ENCODE assay signal across 8 cellular contexts in genomic region chr15:80173022-80173759, GRCh38. TPM values are rescaled to one million over a fixed set of nuclear protein-coding genes. Genes with fewer than 3 reads are reported as not detected.
DNase-seq lines count a peak whose midpoint lies in the region; FAIRE-seq and TF ChIP-seq lines count a peak whose summit lies in the region.

No MANE protein-coding gene starts in this region.

- no peaks in the 10 kb centered on the region for H3K9me3 Mint-ChIP-seq in nephron

- BruUV-seq in endothelial cell of umbilical vein (replicated peaks; lab: Mats Ljungman, UMichigan): no TSS peak

- no peak for TF ChIP-seq POLR2A in endothelial cell of umbilical vein (IDR thresholded peaks at IDR 0.05; ENCODE audit: low read depth, low read length)
- no peak for TF ChIP-seq POLR2A in stomach (IDR thresholded peaks at IDR 0.05)

- no peaks in the 10 kb centered on the region for H3K9me3 ChIP-seq in endothelial cell of umbilical vein (replicated peaks; ENCODE audit: control insufficient read depth, insufficient read depth, low read length)
- H3K9me3 ChIP-seq in stomach: no peaks in the 10 kb centered on the region

- dilution Hi-C loops in endothelial cell of umbilical vein (cut with MboI; ENCODE audit: extremely low pct_ligation_motif_present, low sequenced_read_pairs): no loop called here

- intact Hi-C loops in endothelial cell of umbilical vein (cut with micrococcal nuclease) (loop anchor here (1.0 to 10.0 kb wide), 9 partner anchors 22 to 788 kb away; partner anchors contain the start of genes MTHFS and ZFAND6), stomach (cut with DNase I; ENCODE audit: low total_unique reads) (no loop called here)

- peak; percentile 89 for FAIRE-seq in endothelial cell of umbilical vein (lab: Jason Lieb, UNC)

- H3K36me3 ChIP-seq in endothelial cell of umbilical vein (ENCODE audit: control insufficient read depth in 2 of 2, extremely low read depth in 1 of 2, insufficient read depth in 2 of 2, low read length in 2 of 2): no peaks in the 10 kb centered on the region
- H3K36me3 ChIP-seq in stomach: peaks cover 0 to 76% (median 30%) of the 10 kb centered on the region in 4 donors

- H3K27me3 ChIP-seq in endothelial cell of umbilical vein (ENCODE audit: control insufficient read depth in 2 of 2, insufficient read depth in 2 of 2, low read length in 2 of 2) (no peaks in the 10 kb centered on the region), stomach (no peaks in the 10 kb centered on the region)

- H3K4me1 Mint-ChIP-seq in nephron: no peaks in the 10 kb centered on the region

- no peaks in the 10 kb centered on the region for H3K79me2 ChIP-seq in endothelial cell of umbilical vein (ENCODE audit: control insufficient read depth, insufficient read depth, low read length)

- H2AFZ ChIP-seq in endothelial cell of umbilical vein (ENCODE audit: low read depth, low read length): no peak overlapping the region

- H3K9me1 ChIP-seq in endothelial cell of umbilical vein (replicated peaks; ENCODE audit: control insufficient read depth, extremely low read depth, insufficient read depth, low read length): no peaks in the 10 kb centered on the region

- no peaks in the 10 kb centered on the region for H4K20me1 ChIP-seq in endothelial cell of umbilical vein (replicated peaks; ENCODE audit: control insufficient read depth, extremely low read depth, insufficient read depth, low read length)

- H3K4me1 ChIP-seq in endothelial cell of umbilical vein (ENCODE audit: control insufficient read depth, extremely low read depth, insufficient read depth, low read length) (peaks cover 3% of the 10 kb centered on the region), stomach (peaks cover 0 to 21% (median 10%) of the 10 kb centered on the region in 4 donors)

- peaks cover 68% of the 10 kb centered on the region for H3K36me3 Mint-ChIP-seq in nephron (ENCODE audit: low read depth)

- no peak overlapping the region for H3K27ac Mint-ChIP-seq in nephron

- H3K9ac ChIP-seq in endothelial cell of umbilical vein (replicated peaks; ENCODE audit: extremely low read depth, insufficient read depth, low read length): no peak overlapping the region

- CTCF ChIA-PET in HEK293T (lab: Yijun Ruan, JAX) (interaction anchor here (0.7 to 1.6 kb wide), 5 partner anchors 13 to 166 kb away, joined by 3 to 4 read pairs (median 3); no protein-coding TSS in a partner anchor), endothelial cell of umbilical vein (lab: Charles Lee) (interaction anchor here (0.6 to 4.8 kb wide), 33 partner anchors 8 to 840 kb away, joined by 3 to 31 read pairs (median 5); partner anchors contain the start of genes FAH and ZFAND6)

- H3K27ac ChIP-seq in endothelial cell of umbilical vein (ENCODE audit: insufficient read depth, low read depth, low read length) (no peak overlapping the region), stomach (peak overlapping the region in 1 of 5 donors; percentile 49)

- H3K27me3 Mint-ChIP-seq in nephron (ENCODE audit: low read depth): no peaks in the 10 kb centered on the region

- no peak overlapping the region for H3K4me3 Mint-ChIP-seq in nephron

- peak; percentile 62 for DNase-seq in GM03348 (ENCODE audit: low spot score)
- peak; percentile 81 for DNase-seq in HEK293T (ENCODE audit: extremely low spot score)
- DNase-seq in NCI-H2227 (lab: John Stamatoyannopoulos, UW; ENCODE audit: unreplicated experiment): peak; percentile 69
- peak; percentile 31 to 42 for DNase-seq in activated CD8-positive, alpha-beta memory T cell treated with anti-CD3 and anti-CD28 coated beads for 4 hours (ENCODE audit: low read depth in 2 of 2)
- DNase-seq in endothelial cell of umbilical vein (ENCODE audit: low read depth, low spot score): peak; percentile 58
- DNase-seq in stomach: peak; percentile 85
- DNase-seq in pons (ENCODE audit: low spot score): no peak

- TF ChIP-seq EP300 in stomach (IDR thresholded peaks at IDR 0.05): no peak

- 62 to 70% (median 64%) methylated on average over 8 to 10 of the region's 10 CpGs for WGBS in stomach, 5 donors

- H3K4me2 ChIP-seq in endothelial cell of umbilical vein (ENCODE audit: insufficient read depth, low read length): no peak overlapping the region

- POLR2A ChIA-PET in HEK293T (lab: Yijun Ruan, JAX): interaction anchor here (1.5 kb wide), 1 partner anchor 101 kb away, joined by 3 read pairs; no protein-coding TSS in a partner anchor
- POLR2A ChIA-PET in endothelial cell of umbilical vein (lab: Charles Lee): interaction anchor here (1.1 kb wide), 1 partner anchor 99 kb away, joined by 3 read pairs; no protein-coding TSS in a partner anchor

- TF ChIP-seq CTCF in endothelial cell of umbilical vein (IDR thresholded peaks at IDR 0.05; ENCODE audit: extremely low read depth in 1 of 2, insufficient read depth in 1 of 2, low read depth in 1 of 2, low read length in 2 of 2) (peak; percentile 75 to 82), nephron (IDR thresholded peaks at IDR 0.05; ENCODE audit: unreplicated experiment in 3 of 3) (peak; percentile 56 to 62 (median 60)), stomach (IDR thresholded peaks at IDR 0.05) (peak in 5 of 7 experiments; percentile 51 to 76 (median 68))

- H3K4me3 ChIP-seq in endothelial cell of umbilical vein (replicated peaks in 1 of 3; ENCODE audit: insufficient read depth in 1 of 3, low read depth in 1 of 3, low read length in 3 of 3): no peak overlapping the region
- no peak overlapping the region for H3K4me3 ChIP-seq in stomach

TF ChIP-seq in HEK293T, 16 proteins besides CTCF, POLR2A, EP300 and RAD21:
- TF ChIP-seq FOXM1 (IDR thresholded peaks at IDR 0.05; ENCODE audit: borderline replicate concordance) (no peak), FOXA1 (IDR thresholded peaks at IDR 0.05) (no peak), LEF1 (IDR thresholded peaks at IDR 0.05; ENCODE audit: borderline replicate concordance) (no peak), CTBP1 (IDR thresholded peaks at IDR 0.05; ENCODE audit: borderline replicate concordance) (no peak), ZNF384 (IDR thresholded peaks at IDR 0.05) (no peak), BHLHE40 (IDR thresholded peaks at IDR 0.05; ENCODE audit: borderline replicate concordance) (no peak), TARDBP (IDR thresholded peaks at IDR 0.05) (no peak), L3MBTL2 (conservative IDR thresholded peaks at IDR 0.05) (no peak), FOXK2 (IDR thresholded peaks at IDR 0.05) (no peak), SP1 (IDR thresholded peaks at IDR 0.05) (no peak), SUZ12 (IDR thresholded peaks at IDR 0.05) (no peak), HDGF (IDR thresholded peaks at IDR 0.05; ENCODE audit: borderline replicate concordance) (no peak), ELF4 (IDR thresholded peaks at IDR 0.05) (no peak), NFRKB (IDR thresholded peaks at IDR 0.05) (no peak), ARNT (IDR thresholded peaks at IDR 0.05) (no peak)
- TF ChIP-seq, protein P1, sequence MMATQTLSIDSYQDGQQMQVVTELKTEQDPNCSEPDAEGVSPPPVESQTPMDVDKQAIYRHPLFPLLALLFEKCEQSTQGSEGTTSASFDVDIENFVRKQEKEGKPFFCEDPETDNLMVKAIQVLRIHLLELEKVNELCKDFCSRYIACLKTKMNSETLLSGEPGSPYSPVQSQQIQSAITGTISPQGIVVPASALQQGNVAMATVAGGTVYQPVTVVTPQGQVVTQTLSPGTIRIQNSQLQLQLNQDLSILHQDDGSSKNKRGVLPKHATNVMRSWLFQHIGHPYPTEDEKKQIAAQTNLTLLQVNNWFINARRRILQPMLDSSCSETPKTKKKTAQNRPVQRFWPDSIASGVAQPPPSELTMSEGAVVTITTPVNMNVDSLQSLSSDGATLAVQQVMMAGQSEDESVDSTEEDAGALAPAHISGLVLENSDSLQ (IDR thresholded peaks at IDR 0.05): no peak

TF ChIP-seq in endothelial cell of umbilical vein, 7 proteins besides CTCF, POLR2A, EP300 and RAD21:
- TF ChIP-seq FOS (IDR thresholded peaks at IDR 0.05; ENCODE audit: borderline replicate concordance, insufficient read depth, low read length) (no peak), GATA2 (IDR thresholded peaks at IDR 0.05; ENCODE audit: insufficient read depth, insufficient read length, low read depth, low read length) (no peak), POLR2AphosphoS5 (IDR thresholded peaks at IDR 0.05; ENCODE audit: insufficient read depth, low read depth, low read length) (no peak), MAX (IDR thresholded peaks at IDR 0.05; ENCODE audit: insufficient read depth, insufficient read length) (no peak), JUN (IDR thresholded peaks at IDR 0.05; ENCODE audit: borderline replicate concordance, insufficient read depth, insufficient read length, low read depth) (no peak), EZH2 (IDR thresholded peaks at IDR 0.05; ENCODE audit: borderline replicate concordance, low read depth, low read length, severe bottlenecking) (no peak), MYC (IDR thresholded peaks at IDR 0.05; ENCODE audit: low read depth, low read length) (no peak)
TF ChIP-seq in endothelial cell of umbilical vein: peak in this region for 0.

RNA-seq across cellular contexts. Expression of gene FAH, which starts 20.4 kb away (rescaled TPM):
- total RNA-seq in endothelial cell of umbilical vein: 18.2 and 18.9 TPM in 2 replicates
- polyA plus RNA-seq in endothelial cell of umbilical vein: 18.7 TPM in 2 replicates
- 17.0 and 19.5 TPM in 2 replicates for polyA plus RNA-seq in endothelial cell of umbilical vein (2011; cell fraction: cytosol; rRNA removed)
- 29.3 and 32.7 TPM in 2 replicates for polyA plus RNA-seq in endothelial cell of umbilical vein (2011; cell fraction: nucleus; rRNA removed)
- polyA plus RNA-seq in endothelial cell of umbilical vein (2012): 28.3 and 37.5 TPM in 2 replicates
- 24.5 and 25.4 TPM in 2 replicates for polyA minus RNA-seq in endothelial cell of umbilical vein
- polyA minus RNA-seq in endothelial cell of umbilical vein (2011; cell fraction: cytosol; rRNA and poly(A)+ RNA removed): 9.1 TPM
- 7.3 and 7.6 TPM in 2 replicates for polyA minus RNA-seq in endothelial cell of umbilical vein (2011; cell fraction: nucleus; rRNA and poly(A)+ RNA removed)
- total RNA-seq in stomach: 10 to 100 TPM in 4 of 5 donors, 1 to 10 TPM in 1; 7.6 to 40.6 (median 14.3) TPM
- polyA plus RNA-seq in stomach: 10 to 100 TPM; 18.2 to 24.3 (median 20.7) TPM
